In the genomic region with DNA sequence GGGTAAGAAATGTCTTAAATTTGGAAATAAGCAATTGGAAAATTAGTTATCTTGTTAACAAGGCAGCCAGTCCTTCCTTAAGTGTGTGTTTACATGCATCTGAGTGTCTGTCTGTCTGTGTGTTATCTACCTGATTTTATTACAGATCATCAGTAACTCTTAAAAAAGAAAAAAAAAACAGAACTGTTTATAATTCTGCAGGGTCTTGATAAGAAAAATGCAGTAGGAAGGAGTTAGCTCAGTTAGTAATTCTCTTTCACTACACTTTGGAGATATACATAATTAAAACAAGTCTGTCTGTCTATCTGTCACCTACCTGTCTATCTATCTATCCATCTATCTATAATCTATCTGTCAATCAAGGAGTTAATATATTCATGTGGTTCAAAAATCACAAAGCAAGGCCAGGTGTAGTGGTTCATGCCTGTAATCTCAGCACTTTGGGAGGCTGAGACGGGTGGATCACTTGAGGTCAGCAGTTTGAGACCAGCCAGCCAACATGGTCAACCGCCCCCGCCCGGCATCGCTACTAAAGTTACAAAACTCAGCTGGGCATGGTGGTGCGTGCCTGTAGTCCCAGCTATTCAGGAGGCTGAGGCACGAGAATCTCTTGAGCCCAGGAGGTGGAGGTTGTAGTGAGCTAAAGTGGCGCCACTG, we compare ENCODE assay signal across 32 cellular contexts.
"Had no signal": no experiment of that assay in that cellular context is flagged by ENCODE, and none has a peak within 500 bp of the region (broad histone marks: within the 10 kb centered on the region; RNA-seq: fewer than 3 reads in every experiment).

No MANE protein-coding gene starts in this region.

- H3K27ac ChIP-seq: breast epithelium, Peyer's patch, SJSA1 had no signal

- H3K4me1 Mint-ChIP-seq: activated CD4-positive, alpha-beta T cell treated with anti-CD3 and anti-CD28 coated beads, Interleukin-2, amount 10 ng/mL, durations not matched to agents 24 days and 14 days; activated naive CD4-positive, alpha-beta T cell treated with anti-CD3 and anti-CD28 coated beads, Interleukin-2, amount 50 U/mL, for 24 hours; activated naive CD8-positive, alpha-beta T cell treated with anti-CD3 and anti-CD28 coated beads, Interleukin-2, amount 10 ng/mL, durations not matched to agents 7 days and 5 days had no signal

- H3K4me1 ChIP-seq: breast epithelium, Peyer's patch, SJSA1 had no signal

- DNase-seq: activated CD4-positive, alpha-beta T cell treated with anti-CD3 and anti-CD28 coated beads, Interleukin-2, amount 10 ng/mL, durations not matched to agents 24 days and 14 days; activated CD4-positive, alpha-beta T cell treated with anti-CD3 and anti-CD28 coated beads, Interleukin-2, amount 50 U/mL, for 4 hours; activated CD8-positive, alpha-beta T cell treated with anti-CD3 and anti-CD28 coated beads for 36 hours; activated gamma-delta T cell; activated naive CD4-positive, alpha-beta T cell treated with Interleukin-2 at 50 U/mL for 16 hours; activated naive CD8-positive, alpha-beta T cell treated with anti-CD3 and anti-CD28 coated beads, Interleukin-2, amount 10 ng/mL, durations not matched to agents 7 days and 5 days; activated T-cell treated with anti-CD3 and anti-CD28 coated beads, Interleukin-2, amount 50 U/mL, for 1 hour; amygdala; body of pancreas; MG63; NCI-H1048; NCI-H1105 treated with DMSO at 0.1 percent for 48 hours; NCI-H1436; NCI-H1694; NCI-H1930; NCI-H2081 treated with DMSO at 0.1 percent for 48 hours; NCI-H226; NCI-H446 treated with DMSO at 0.1 percent for 48 hours; NCI-H524; NCI-H69; PC-3; Peyer's patch; RPMI8226; SHP77 treated with DMSO at 0.1 percent for 48 hours; SK-N-SH had no signal

- FAIRE-seq: astrocyte had no signal

- H3K36me3 ChIP-seq: breast epithelium, MG63, Peyer's patch, SJSA1 had no signal

- H3K27ac Mint-ChIP-seq: activated CD4-positive, alpha-beta T cell treated with anti-CD3 and anti-CD28 coated beads, Interleukin-2, amount 10 ng/mL, durations not matched to agents 24 days and 14 days; activated CD8-positive, alpha-beta T cell treated with anti-CD3 and anti-CD28 coated beads for 36 hours; activated naive CD4-positive, alpha-beta T cell treated with anti-CD3 and anti-CD28 coated beads, Interleukin-2, amount 50 U/mL, for 24 hours; activated naive CD8-positive, alpha-beta T cell treated with anti-CD3 and anti-CD28 coated beads, Interleukin-2, amount 10 ng/mL, durations not matched to agents 7 days and 5 days; activated T-helper 2 cell treated with anti-CD3 and anti-CD28 coated beads, Interferon-gamma antibody, Interleukin-2, Interleukin-4, amounts not matched to agents 10 μg/mL and 5 μg/mL and 100 μg/mL, durations not matched to agents 14 hours and 24 hours and 36 hours; T-helper 1 cell treated with Interleukin-12 subunit alpha and Interleukin-12 subunit beta and Interleukin-4 antibody, amounts not matched to agents 30 μg/mL and 1 μg/mL, for 36 hours; T-helper 2 cell treated with Interferon-gamma antibody and Interleukin-4, amounts not matched to agents 5 μg/mL and 100 μg/mL, for 36 hours had no signal

- H3K27me3 ChIP-seq: body of pancreas, breast epithelium, MG63, Peyer's patch, SJSA1 had no signal

- H3K4me3 ChIP-seq: body of pancreas, breast epithelium, MG63, Peyer's patch, SJSA1 had no signal

- H3K4me3 Mint-ChIP-seq: activated CD4-positive, alpha-beta T cell treated with anti-CD3 and anti-CD28 coated beads, Interleukin-2, amount 10 ng/mL, durations not matched to agents 24 days and 14 days; activated CD8-positive, alpha-beta T cell treated with anti-CD3 and anti-CD28 coated beads for 36 hours; activated naive CD4-positive, alpha-beta T cell treated with anti-CD3 and anti-CD28 coated beads, Interleukin-2, amount 50 U/mL, for 24 hours; activated naive CD8-positive, alpha-beta T cell treated with anti-CD3 and anti-CD28 coated beads, Interleukin-2, amount 10 ng/mL, durations not matched to agents 7 days and 5 days; T-helper 1 cell treated with Interleukin-12 subunit alpha and Interleukin-12 subunit beta and Interleukin-4 antibody, amounts not matched to agents 30 μg/mL and 1 μg/mL, for 36 hours; T-helper 2 cell treated with Interferon-gamma antibody and Interleukin-4, amounts not matched to agents 5 μg/mL and 100 μg/mL, for 36 hours had no signal

- H3K9me3 Mint-ChIP-seq: activated CD4-positive, alpha-beta T cell treated with anti-CD3 and anti-CD28 coated beads, Interleukin-2, amount 10 ng/mL, durations not matched to agents 24 days and 14 days; activated CD8-positive, alpha-beta T cell treated with anti-CD3 and anti-CD28 coated beads for 36 hours; activated naive CD4-positive, alpha-beta T cell treated with anti-CD3 and anti-CD28 coated beads, Interleukin-2, amount 50 U/mL, for 24 hours; activated naive CD8-positive, alpha-beta T cell treated with anti-CD3 and anti-CD28 coated beads, Interleukin-2, amount 10 ng/mL, durations not matched to agents 7 days and 5 days; activated T-helper 2 cell treated with anti-CD3 and anti-CD28 coated beads, Interferon-gamma antibody, Interleukin-2, Interleukin-4, amounts not matched to agents 10 μg/mL and 5 μg/mL and 100 μg/mL, durations not matched to agents 14 hours and 24 hours and 36 hours; T-helper 1 cell treated with Interleukin-12 subunit alpha and Interleukin-12 subunit beta and Interleukin-4 antibody, amounts not matched to agents 30 μg/mL and 1 μg/mL, for 36 hours; T-helper 2 cell treated with Interferon-gamma antibody and Interleukin-4, amounts not matched to agents 5 μg/mL and 100 μg/mL, for 36 hours had no signal

- H3K27me3 Mint-ChIP-seq: activated CD4-positive, alpha-beta T cell treated with anti-CD3 and anti-CD28 coated beads, Interleukin-2, amount 10 ng/mL, durations not matched to agents 24 days and 14 days; activated CD8-positive, alpha-beta T cell treated with anti-CD3 and anti-CD28 coated beads for 36 hours; activated naive CD4-positive, alpha-beta T cell treated with anti-CD3 and anti-CD28 coated beads, Interleukin-2, amount 50 U/mL, for 24 hours; activated naive CD8-positive, alpha-beta T cell treated with anti-CD3 and anti-CD28 coated beads, Interleukin-2, amount 10 ng/mL, durations not matched to agents 7 days and 5 days had no signal

- ATAC-seq: activated CD8-positive, alpha-beta T cell treated with anti-CD3 and anti-CD28 coated beads for 36 hours; PC-3 had no signal

- H3K9me3 ChIP-seq: body of pancreas, breast epithelium, MG63, Peyer's patch, SJSA1, SK-N-SH had no signal

- H3K36me3 Mint-ChIP-seq: activated naive CD4-positive, alpha-beta T cell treated with anti-CD3 and anti-CD28 coated beads, Interleukin-2, amount 50 U/mL, for 24 hours; activated naive CD8-positive, alpha-beta T cell treated with anti-CD3 and anti-CD28 coated beads, Interleukin-2, amount 10 ng/mL, durations not matched to agents 7 days and 5 days had no signal

- H3K4me2 ChIP-seq: SK-N-SH had no signal

- H3K9ac ChIP-seq: SK-N-SH had no signal
